ENCODE assay signal across 1 cellular context in genomic region chr18:58572181-58572580, GRCh38.
A peak's percentile ranks its signal among the peaks of the same experiment; 100 is the strongest.
TF ChIP-seq lines count a peak whose summit lies in the region.

No MANE protein-coding gene starts in this region.

TF ChIP-seq in SK-N-SH, 30 proteins besides CTCF, POLR2A, EP300 and RAD21 (continued from another document):
- no peak for TF ChIP-seq ZBTB33 (IDR thresholded peaks at IDR 0.05; ENCODE audit: borderline replicate concordance, low read depth)
- TF ChIP-seq TAF1 (IDR thresholded peaks at IDR 0.05; ENCODE audit: borderline replicate concordance, low read depth, low read length): no peak
- no peak for TF ChIP-seq SIN3A (IDR thresholded peaks at IDR 0.05; ENCODE audit: borderline replicate concordance, low read depth, low read length)
- no peak for TF ChIP-seq CHD2 (IDR thresholded peaks at IDR 0.05; ENCODE audit: low read length, partially characterized antibody)
- no peak for TF ChIP-seq USF1 (IDR thresholded peaks at IDR 0.05; ENCODE audit: borderline replicate concordance, low read depth)
- peak; percentile 94 for TF ChIP-seq TCF12 (IDR thresholded peaks at IDR 0.05)
- peak; percentile 75 for TF ChIP-seq PBX3 (IDR thresholded peaks at IDR 0.05)
- TF ChIP-seq POLR2AphosphoS5 (IDR thresholded peaks at IDR 0.05; ENCODE audit: low read depth, low read length): peak; percentile 69; the same call in 1 of the 2 replicates
- no peak for TF ChIP-seq FOXJ3 (CRISPR knock-in tag; IDR thresholded peaks at IDR 0.05)
- peak; percentile 94 for TF ChIP-seq NFIC (IDR thresholded peaks at IDR 0.05; ENCODE audit: borderline replicate concordance)
